In the genomic region with DNA sequence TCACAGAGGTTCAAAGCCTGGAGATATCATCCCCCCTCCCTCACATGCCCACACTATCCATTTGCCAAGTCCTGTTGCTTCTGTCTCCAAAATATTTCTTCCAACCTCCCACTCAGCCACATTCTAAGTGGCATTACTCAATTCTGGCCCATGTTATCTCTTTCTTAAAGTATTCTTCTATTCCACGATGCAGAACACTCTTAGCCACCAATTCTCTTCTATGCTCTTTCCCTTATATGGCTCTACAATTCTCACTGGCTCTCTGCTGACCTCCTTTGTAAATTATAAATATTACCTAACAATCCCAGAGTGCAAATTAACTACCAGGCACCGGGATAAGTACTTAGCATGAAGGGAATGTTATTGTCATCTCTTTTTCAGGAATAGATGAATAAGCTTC, we compare ENCODE assay signal across 17 cellular contexts.
"Had no signal": no experiment of that assay in that cellular context is flagged by ENCODE, and none has a peak within 500 bp of the region (broad histone marks: within the 10 kb centered on the region; RNA-seq: fewer than 3 reads in every experiment).

No MANE protein-coding gene starts in this region.

- H3K36me3 ChIP-seq: neutrophil, ovary, right atrium auricular region, upper lobe of left lung had no signal

- H3K4me1 ChIP-seq: psoas muscle, right atrium auricular region, upper lobe of left lung had no signal

- H3K9me3 ChIP-seq: neutrophil, ovary, psoas muscle, upper lobe of left lung had no signal

- H3K27me3 ChIP-seq: dorsolateral prefrontal cortex, neutrophil, ovary, right atrium auricular region, upper lobe of left lung had no signal

- H3K4me3 ChIP-seq: dorsolateral prefrontal cortex, ovary, psoas muscle, right atrium auricular region, upper lobe of left lung had no signal

- DNase-seq: activated B cell treated with CpG ODN at 0.5 μM for 24 hours; activated CD4-positive, alpha-beta T cell treated with anti-CD3 and anti-CD28 coated beads for 36 hours; activated CD4-positive, alpha-beta T cell treated with anti-CD3 and anti-CD28 coated beads, Interleukin-2, amount 50 U/mL, for 48 hours; activated naive CD4-positive, alpha-beta T cell treated with anti-CD3 and anti-CD28 coated beads, Interleukin-2, amount 10 ng/mL, durations not matched to agents 7 days and 5 days; activated T-cell treated with anti-CD3 and anti-CD28 coated beads, Interleukin-2, amount 50 U/mL, for 48 hours; caudate nucleus; dorsolateral prefrontal cortex; effector memory CD8-positive, alpha-beta T cell; hippocampal formation; ovary; psoas muscle; stimulated activated CD4-positive, alpha-beta T cell treated with anti-CD3 and anti-CD28 coated beads, Interleukin-4, amount 100 ng/mL, for 24 hours; stimulated activated naive CD8-positive, alpha-beta T cell treated with anti-CD3 and anti-CD28 coated beads, Interleukin-15, Interleukin-2, amounts not matched to agents 100 U/mL and 50 U/mL, for 24 hours; T1000; upper lobe of left lung had no signal

- H3K27ac ChIP-seq: dorsolateral prefrontal cortex, neutrophil, ovary, psoas muscle, right atrium auricular region, upper lobe of left lung had no signal
